In the genomic region with DNA sequence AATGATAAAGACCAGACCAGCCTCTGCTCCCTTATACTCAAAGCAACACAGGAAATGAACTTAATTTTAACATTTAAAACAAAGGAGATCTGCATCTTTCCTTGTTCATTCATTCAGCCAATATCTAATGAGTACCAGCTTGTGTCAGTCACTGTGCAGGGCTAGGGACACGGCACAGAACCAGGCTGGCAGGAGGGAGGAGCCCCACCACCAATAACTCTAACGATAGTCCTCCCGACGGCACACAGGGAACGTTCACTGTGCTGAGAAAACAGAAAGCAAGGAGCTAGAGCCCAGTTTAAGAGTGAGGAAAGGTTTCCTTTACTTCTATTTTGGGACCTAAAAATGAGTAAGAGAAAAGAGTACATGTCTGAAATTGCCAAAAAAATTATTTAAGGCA, we compare ENCODE assay signal across 2 cellular contexts.
TF ChIP-seq lines count a peak whose summit lies in the region.

No MANE protein-coding gene starts in this region.

TF ChIP-seq in GM23338, 12 proteins besides CTCF, POLR2A, EP300 and RAD21 (continues in another document):
- TF ChIP-seq, protein P1, sequence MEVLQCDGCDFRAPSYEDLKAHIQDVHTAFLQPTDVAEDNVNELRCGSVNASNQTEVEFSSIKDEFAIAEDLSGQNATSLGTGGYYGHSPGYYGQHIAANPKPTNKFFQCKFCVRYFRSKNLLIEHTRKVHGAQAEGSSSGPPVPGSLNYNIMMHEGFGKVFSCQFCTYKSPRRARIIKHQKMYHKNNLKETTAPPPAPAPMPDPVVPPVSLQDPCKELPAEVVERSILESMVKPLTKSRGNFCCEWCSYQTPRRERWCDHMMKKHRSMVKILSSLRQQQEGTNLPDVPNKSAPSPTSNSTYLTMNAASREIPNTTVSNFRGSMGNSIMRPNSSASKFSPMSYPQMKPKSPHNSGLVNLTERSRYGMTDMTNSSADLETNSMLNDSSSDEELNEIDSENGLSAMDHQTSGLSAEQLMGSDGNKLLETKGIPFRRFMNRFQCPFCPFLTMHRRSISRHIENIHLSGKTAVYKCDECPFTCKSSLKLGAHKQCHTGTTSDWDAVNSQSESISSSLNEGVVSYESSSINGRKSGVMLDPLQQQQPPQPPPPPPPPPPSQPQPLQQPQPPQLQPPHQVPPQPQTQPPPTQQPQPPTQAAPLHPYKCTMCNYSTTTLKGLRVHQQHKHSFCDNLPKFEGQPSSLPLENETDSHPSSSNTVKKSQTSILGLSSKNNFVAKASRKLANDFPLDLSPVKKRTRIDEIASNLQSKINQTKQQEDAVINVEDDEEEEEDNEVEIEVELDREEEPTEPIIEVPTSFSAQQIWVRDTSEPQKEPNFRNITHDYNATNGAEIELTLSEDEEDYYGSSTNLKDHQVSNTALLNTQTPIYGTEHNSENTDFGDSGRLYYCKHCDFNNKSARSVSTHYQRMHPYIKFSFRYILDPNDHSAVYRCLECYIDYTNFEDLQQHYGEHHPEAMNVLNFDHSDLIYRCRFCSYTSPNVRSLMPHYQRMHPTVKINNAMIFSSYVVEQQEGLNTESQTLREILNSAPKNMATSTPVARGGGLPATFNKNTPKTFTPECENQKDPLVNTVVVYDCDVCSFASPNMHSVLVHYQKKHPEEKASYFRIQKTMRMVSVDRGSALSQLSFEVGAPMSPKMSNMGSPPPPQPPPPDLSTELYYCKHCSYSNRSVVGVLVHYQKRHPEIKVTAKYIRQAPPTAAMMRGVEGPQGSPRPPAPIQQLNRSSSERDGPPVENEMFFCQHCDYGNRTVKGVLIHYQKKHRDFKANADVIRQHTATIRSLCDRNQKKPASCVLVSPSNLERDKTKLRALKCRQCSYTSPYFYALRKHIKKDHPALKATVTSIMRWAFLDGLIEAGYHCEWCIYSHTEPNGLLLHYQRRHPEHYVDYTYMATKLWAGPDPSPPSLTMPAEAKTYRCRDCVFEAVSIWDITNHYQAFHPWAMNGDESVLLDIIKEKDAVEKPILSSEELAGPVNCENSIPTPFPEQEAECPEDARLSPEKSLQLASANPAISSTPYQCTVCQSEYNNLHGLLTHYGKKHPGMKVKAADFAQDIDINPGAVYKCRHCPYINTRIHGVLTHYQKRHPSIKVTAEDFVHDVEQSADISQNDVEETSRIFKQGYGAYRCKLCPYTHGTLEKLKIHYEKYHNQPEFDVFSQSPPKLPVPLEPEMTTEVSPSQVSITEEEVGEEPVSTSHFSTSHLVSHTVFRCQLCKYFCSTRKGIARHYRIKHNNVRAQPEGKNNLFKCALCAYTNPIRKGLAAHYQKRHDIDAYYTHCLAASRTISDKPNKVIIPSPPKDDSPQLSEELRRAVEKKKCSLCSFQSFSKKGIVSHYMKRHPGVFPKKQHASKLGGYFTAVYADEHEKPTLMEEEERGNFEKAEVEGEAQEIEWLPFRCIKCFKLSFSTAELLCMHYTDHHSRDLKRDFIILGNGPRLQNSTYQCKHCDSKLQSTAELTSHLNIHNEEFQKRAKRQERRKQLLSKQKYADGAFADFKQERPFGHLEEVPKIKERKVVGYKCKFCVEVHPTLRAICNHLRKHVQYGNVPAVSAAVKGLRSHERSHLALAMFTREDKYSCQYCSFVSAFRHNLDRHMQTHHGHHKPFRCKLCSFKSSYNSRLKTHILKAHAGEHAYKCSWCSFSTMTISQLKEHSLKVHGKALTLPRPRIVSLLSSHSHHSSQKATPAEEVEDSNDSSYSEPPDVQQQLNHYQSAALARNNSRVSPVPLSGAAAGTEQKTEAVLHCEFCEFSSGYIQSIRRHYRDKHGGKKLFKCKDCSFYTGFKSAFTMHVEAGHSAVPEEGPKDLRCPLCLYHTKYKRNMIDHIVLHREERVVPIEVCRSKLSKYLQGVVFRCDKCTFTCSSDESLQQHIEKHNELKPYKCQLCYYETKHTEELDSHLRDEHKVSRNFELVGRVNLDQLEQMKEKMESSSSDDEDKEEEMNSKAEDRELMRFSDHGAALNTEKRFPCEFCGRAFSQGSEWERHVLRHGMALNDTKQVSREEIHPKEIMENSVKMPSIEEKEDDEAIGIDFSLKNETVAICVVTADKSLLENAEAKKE (CRISPR knock-in tag; IDR thresholded peaks at IDR 0.05): no peak
- no peak for TF ChIP-seq NANOG (IDR thresholded peaks at IDR 0.05; ENCODE audit: borderline replicate concordance)
- no peak for TF ChIP-seq POLR2AphosphoS5 (IDR thresholded peaks at IDR 0.05; ENCODE audit: low read depth)
- TF ChIP-seq JUNB (IDR thresholded peaks at IDR 0.05; ENCODE audit: unreplicated experiment): no peak
- TF ChIP-seq, protein P2, sequence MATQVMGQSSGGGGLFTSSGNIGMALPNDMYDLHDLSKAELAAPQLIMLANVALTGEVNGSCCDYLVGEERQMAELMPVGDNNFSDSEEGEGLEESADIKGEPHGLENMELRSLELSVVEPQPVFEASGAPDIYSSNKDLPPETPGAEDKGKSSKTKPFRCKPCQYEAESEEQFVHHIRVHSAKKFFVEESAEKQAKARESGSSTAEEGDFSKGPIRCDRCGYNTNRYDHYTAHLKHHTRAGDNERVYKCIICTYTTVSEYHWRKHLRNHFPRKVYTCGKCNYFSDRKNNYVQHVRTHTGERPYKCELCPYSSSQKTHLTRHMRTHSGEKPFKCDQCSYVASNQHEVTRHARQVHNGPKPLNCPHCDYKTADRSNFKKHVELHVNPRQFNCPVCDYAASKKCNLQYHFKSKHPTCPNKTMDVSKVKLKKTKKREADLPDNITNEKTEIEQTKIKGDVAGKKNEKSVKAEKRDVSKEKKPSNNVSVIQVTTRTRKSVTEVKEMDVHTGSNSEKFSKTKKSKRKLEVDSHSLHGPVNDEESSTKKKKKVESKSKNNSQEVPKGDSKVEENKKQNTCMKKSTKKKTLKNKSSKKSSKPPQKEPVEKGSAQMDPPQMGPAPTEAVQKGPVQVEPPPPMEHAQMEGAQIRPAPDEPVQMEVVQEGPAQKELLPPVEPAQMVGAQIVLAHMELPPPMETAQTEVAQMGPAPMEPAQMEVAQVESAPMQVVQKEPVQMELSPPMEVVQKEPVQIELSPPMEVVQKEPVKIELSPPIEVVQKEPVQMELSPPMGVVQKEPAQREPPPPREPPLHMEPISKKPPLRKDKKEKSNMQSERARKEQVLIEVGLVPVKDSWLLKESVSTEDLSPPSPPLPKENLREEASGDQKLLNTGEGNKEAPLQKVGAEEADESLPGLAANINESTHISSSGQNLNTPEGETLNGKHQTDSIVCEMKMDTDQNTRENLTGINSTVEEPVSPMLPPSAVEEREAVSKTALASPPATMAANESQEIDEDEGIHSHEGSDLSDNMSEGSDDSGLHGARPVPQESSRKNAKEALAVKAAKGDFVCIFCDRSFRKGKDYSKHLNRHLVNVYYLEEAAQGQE (IDR thresholded peaks at IDR 0.05; ENCODE audit: unreplicated experiment): no peak
- no peak for TF ChIP-seq ZNF114 (CRISPR knock-in tag; IDR thresholded peaks at IDR 0.05)
- no peak for TF ChIP-seq EZH2 (IDR thresholded peaks at IDR 0.05; ENCODE audit: low read depth, unreplicated experiment)
- TF ChIP-seq, protein P3, sequence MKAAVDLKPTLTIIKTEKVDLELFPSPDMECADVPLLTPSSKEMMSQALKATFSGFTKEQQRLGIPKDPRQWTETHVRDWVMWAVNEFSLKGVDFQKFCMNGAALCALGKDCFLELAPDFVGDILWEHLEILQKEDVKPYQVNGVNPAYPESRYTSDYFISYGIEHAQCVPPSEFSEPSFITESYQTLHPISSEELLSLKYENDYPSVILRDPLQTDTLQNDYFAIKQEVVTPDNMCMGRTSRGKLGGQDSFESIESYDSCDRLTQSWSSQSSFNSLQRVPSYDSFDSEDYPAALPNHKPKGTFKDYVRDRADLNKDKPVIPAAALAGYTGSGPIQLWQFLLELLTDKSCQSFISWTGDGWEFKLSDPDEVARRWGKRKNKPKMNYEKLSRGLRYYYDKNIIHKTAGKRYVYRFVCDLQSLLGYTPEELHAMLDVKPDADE (IDR thresholded peaks at IDR 0.05): no peak
- TF ChIP-seq CREB1 (CRISPR knock-in tag; IDR thresholded peaks at IDR 0.05; ENCODE audit: low read depth): no peak
- no peak for TF ChIP-seq EZH2phosphoT487 (IDR thresholded peaks at IDR 0.05; ENCODE audit: unreplicated experiment)

TF ChIP-seq in HepG2, 621 proteins besides CTCF, POLR2A, EP300 and RAD21:
- TF ChIP-seq SIN3A (IDR thresholded peaks at IDR 0.05; ENCODE audit: borderline replicate concordance, low read depth, low read length) (no peak), ZNF263 (CRISPR knock-in tag; IDR thresholded peaks at IDR 0.05) (peak; percentile 41; the same call in 1 of the 2 replicates)
